In the genomic region with DNA sequence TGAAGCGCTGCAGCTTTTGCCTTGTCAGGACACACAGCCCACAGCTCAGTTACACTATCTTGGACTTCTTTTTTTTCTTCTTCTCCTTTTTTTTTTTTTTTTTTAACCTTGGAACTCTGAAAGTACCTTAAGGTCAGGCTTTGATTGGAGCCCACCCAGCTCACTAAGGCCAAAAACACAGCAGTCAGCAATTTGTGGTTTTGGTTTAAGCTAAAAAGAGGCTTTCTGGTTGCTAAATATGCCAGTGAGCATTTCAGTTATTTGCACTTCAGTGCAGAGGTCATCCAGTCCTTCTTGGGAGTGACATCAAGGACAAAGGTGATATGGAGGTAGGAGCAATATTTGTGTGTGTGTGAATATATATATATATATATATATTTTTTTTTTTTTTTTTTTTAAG, we compare ENCODE assay signal across 14 cellular contexts. TPM values are rescaled to one million over a fixed set of nuclear protein-coding genes. Genes with fewer than 3 reads are reported as not detected.
A peak's percentile ranks its signal among the peaks of the same experiment; 100 is the strongest.
DNase-seq lines count a peak whose midpoint lies in the region; ATAC-seq, FAIRE-seq and TF ChIP-seq lines count a peak whose summit lies in the region.
"Had no signal": no experiment of that assay in that cellular context is flagged by ENCODE, and none has a peak within 500 bp of the region (broad histone marks: within the 10 kb centered on the region; RNA-seq: fewer than 3 reads in every experiment).

No MANE protein-coding gene starts in this region.

- no peak for TF ChIP-seq POLR2A in GM12891 (IDR thresholded peaks at IDR 0.05; ENCODE audit: low read depth, low read length)
- TF ChIP-seq POLR2A in lower leg skin (IDR thresholded peaks at IDR 0.05) = no peak

- no peaks in the 10 kb centered on the region for H3K27me3 ChIP-seq in BLaER1 treated with 17β-estradiol and CSF1 and Interleukin-3, amounts not matched to agents 10 nM and 100 nM

- TF ChIP-seq CTCF in kidney (IDR thresholded peaks at IDR 0.05; ENCODE audit: borderline replicate concordance, extremely low read depth, insufficient read depth) (no peak), lower leg skin (IDR thresholded peaks at IDR 0.05) (no peak), coronary artery (IDR thresholded peaks at IDR 0.05) (no peak)

- H3K36me3 ChIP-seq in BLaER1 treated with 17β-estradiol and CSF1 and Interleukin-3, amounts not matched to agents 10 nM and 100 nM = peaks cover 0 to 1% (median under 1%) of the 10 kb centered on the region in 11 experiments; a peak in 4 of 22 replicates
- H3K36me3 ChIP-seq in kidney (ENCODE audit: control insufficient read depth in 1 of 2, insufficient read depth in 2 of 2, low read length in 2 of 2) = peaks cover 0 to under 1% of the 10 kb centered on the region in 2 donors

- no peak for ATAC-seq in naive B cell (ENCODE audit: low read depth in 2 of 2)
- ATAC-seq: GM23338 had no signal

- peaks cover 4% of the 10 kb centered on the region for H3K36me3 Mint-ChIP-seq in activated T-helper 1 cell treated with anti-CD3 and anti-CD28 coated beads, Interleukin-12 subunit alpha, Interleukin-12 subunit beta, Interleukin-2, Interleukin-4 antibody, amounts not matched to agents 30 ng/mL and 10 ng/mL and 1 ng/mL, durations not matched to agents 14 hours and 24 hours and 36 hours (ENCODE audit: low read depth)
- no peaks in the 10 kb centered on the region for H3K36me3 Mint-ChIP-seq in naive B cell

- H4K20me1 ChIP-seq in BLaER1 treated with 17β-estradiol and CSF1 and Interleukin-3, amounts not matched to agents 10 nM and 100 nM = no peaks in the 10 kb centered on the region

- WGBS in lower leg skin, 2 donors = 96 to 100% methylated on average over 1 of the region's 1 CpG

- intact Hi-C loops in activated T-helper 1 cell treated with anti-CD3 and anti-CD28 coated beads, Interleukin-12 subunit alpha, Interleukin-12 subunit beta, Interleukin-2, Interleukin-4 antibody, amounts not matched to agents 30 ng/mL and 10 ng/mL and 1 ng/mL, durations not matched to agents 14 hours and 24 hours and 36 hours (cut with micrococcal nuclease) = loop anchor here (5.0 to 10.0 kb wide), 3 partner anchors 35 to 422 kb away; partner anchors contain the start of gene WDR6
- intact Hi-C loops in kidney (cut with DNase I) (no loop called here), lower leg skin (cut with DNase I; ENCODE audit: low total_unique reads) (no loop called here)

- H3K4me3 Mint-ChIP-seq in activated T-helper 1 cell treated with anti-CD3 and anti-CD28 coated beads, Interleukin-12 subunit alpha, Interleukin-12 subunit beta, Interleukin-2, Interleukin-4 antibody, amounts not matched to agents 30 ng/mL and 10 ng/mL and 1 ng/mL, durations not matched to agents 14 hours and 24 hours and 36 hours = peak overlapping the region; percentile 43
- peak overlapping the region in 5 of 8 donors; percentile 21 to 94 (median 91) for H3K4me3 Mint-ChIP-seq in naive B cell

- H3K4me3 ChIP-seq in BLaER1 treated with 17β-estradiol and CSF1 and Interleukin-3, amounts not matched to agents 10 nM and 100 nM = no peak overlapping the region
- no peak overlapping the region for H3K4me3 ChIP-seq in kidney (ENCODE audit: low read length in 2 of 2)
- no peak overlapping the region for H3K4me3 ChIP-seq in lower leg skin (ENCODE audit: low read depth, poor library complexity, severe bottlenecking)
- H3K4me3 ChIP-seq in coronary artery = no peak overlapping the region

- H3K9me3 Mint-ChIP-seq in activated T-helper 1 cell treated with anti-CD3 and anti-CD28 coated beads, Interleukin-12 subunit alpha, Interleukin-12 subunit beta, Interleukin-2, Interleukin-4 antibody, amounts not matched to agents 30 ng/mL and 10 ng/mL and 1 ng/mL, durations not matched to agents 14 hours and 24 hours and 36 hours = no peaks in the 10 kb centered on the region
- peaks cover 0 to 2% (median 0%) of the 10 kb centered on the region in 7 donors for H3K9me3 Mint-ChIP-seq in naive B cell
- H3K9me3 Mint-ChIP-seq: GM23338, nephron progenitor cell had no signal

- peaks cover 29% of the 10 kb centered on the region for H3K4me1 Mint-ChIP-seq in activated T-helper 1 cell treated with anti-CD3 and anti-CD28 coated beads, Interleukin-12 subunit alpha, Interleukin-12 subunit beta, Interleukin-2, Interleukin-4 antibody, amounts not matched to agents 30 ng/mL and 10 ng/mL and 1 ng/mL, durations not matched to agents 14 hours and 24 hours and 36 hours (ENCODE audit: low read depth)
- peaks cover 28 to 40% (median 35%) of the 10 kb centered on the region in 3 donors for H3K4me1 Mint-ChIP-seq in naive B cell

- H3K27me3 Mint-ChIP-seq in activated T-helper 1 cell treated with anti-CD3 and anti-CD28 coated beads, Interleukin-12 subunit alpha, Interleukin-12 subunit beta, Interleukin-2, Interleukin-4 antibody, amounts not matched to agents 30 ng/mL and 10 ng/mL and 1 ng/mL, durations not matched to agents 14 hours and 24 hours and 36 hours (ENCODE audit: insufficient read depth) = no peaks in the 10 kb centered on the region
- no peaks in the 10 kb centered on the region for H3K27me3 Mint-ChIP-seq in naive B cell

- H3K27ac Mint-ChIP-seq in activated T-helper 1 cell treated with anti-CD3 and anti-CD28 coated beads, Interleukin-12 subunit alpha, Interleukin-12 subunit beta, Interleukin-2, Interleukin-4 antibody, amounts not matched to agents 30 ng/mL and 10 ng/mL and 1 ng/mL, durations not matched to agents 14 hours and 24 hours and 36 hours = peak overlapping the region; percentile 47
- peak overlapping the region in 4 of 6 donors; percentile 31 to 95 (median 80) for H3K27ac Mint-ChIP-seq in naive B cell
- H3K27ac Mint-ChIP-seq: GM23338, nephron progenitor cell had no signal

- FAIRE-seq in GM12891 (lab: Jason Lieb, UNC) (peak; percentile 47), kidney (lab: Jason Lieb, UNC) (no peak)
- FAIRE-seq: urothelium cell line had no signal

- no peaks in the 10 kb centered on the region for H3K9me3 ChIP-seq in BLaER1 treated with 17β-estradiol and CSF1 and Interleukin-3, amounts not matched to agents 10 nM and 100 nM (replicated peaks in 1 of 11)
- no peaks in the 10 kb centered on the region for H3K9me3 ChIP-seq in kidney (ENCODE audit: control insufficient read depth in 1 of 2, low read length in 2 of 2)

- DNase-seq in GM12891 (ENCODE audit: insufficient read length, low spot score) (no peak), naive B cell (no peak), kidney (no peak), lower leg skin (ENCODE audit: low spot score in 2 of 2) (no peak), coronary artery (ENCODE audit: low spot score) (no peak), epidermal melanocyte (ENCODE audit: insufficient read length, low spot score) (no peak)
- no peak for DNase-seq in activated T-helper 1 cell treated with anti-CD3 and anti-CD28 coated beads, Interleukin-12 subunit alpha, Interleukin-12 subunit beta, Interleukin-2, Interleukin-4 antibody, amounts not matched to agents 30 ng/mL and 10 ng/mL and 1 ng/mL, durations not matched to agents 14 hours and 24 hours and 36 hours (ENCODE audit: low spot score)
- DNase-seq: cortex of kidney, DMS79, NCI-H2081 treated with DMSO at 0.1 percent for 48 hours, nephron progenitor cell had no signal

- H3K4me1 ChIP-seq in BLaER1 treated with 17β-estradiol and CSF1 and Interleukin-3, amounts not matched to agents 10 nM and 100 nM = peaks cover 26 to 41% (median 36%) of the 10 kb centered on the region in 10 experiments
- peaks cover 6 to 8% of the 10 kb centered on the region in 2 donors for H3K4me1 ChIP-seq in kidney (ENCODE audit: control insufficient read depth in 1 of 2, insufficient read depth in 1 of 2, low read depth in 1 of 2, low read length in 2 of 2)

- peak overlapping the region in 2 of 11 experiments; percentile 24 to 78; a peak in 2 of 22 replicates for H3K9ac ChIP-seq in BLaER1 treated with 17β-estradiol and CSF1 and Interleukin-3, amounts not matched to agents 10 nM and 100 nM
- H3K9ac ChIP-seq in kidney (ENCODE audit: low read length in 2 of 2) = no peak overlapping the region

- peak overlapping the region; percentile 13 to 99 (median 93); a peak in 21 of 22 replicates for H3K4me2 ChIP-seq in BLaER1 treated with 17β-estradiol and CSF1 and Interleukin-3, amounts not matched to agents 10 nM and 100 nM

- peak overlapping the region in 2 of 11 experiments; percentile 79 to 80; a peak in 1 of 22 replicates for H3K27ac ChIP-seq in BLaER1 treated with 17β-estradiol and CSF1 and Interleukin-3, amounts not matched to agents 10 nM and 100 nM
- H3K27ac ChIP-seq in kidney (ENCODE audit: low read depth in 2 of 2, low read length in 2 of 2) = no peak overlapping the region
- H3K27ac ChIP-seq in coronary artery = no peak overlapping the region

TF ChIP-seq in GM12891, 5 proteins besides CTCF, POLR2A, EP300 and RAD21:
- TF ChIP-seq TAF1 (IDR thresholded peaks at IDR 0.05; ENCODE audit: low read depth, low read length) (no peak), SPI1 (IDR thresholded peaks at IDR 0.05; ENCODE audit: low read depth, low read length) (no peak), PAX5 (IDR thresholded peaks at IDR 0.05; ENCODE audit: insufficient read depth, low read length, severe bottlenecking) (no peak), POLR2AphosphoS5 (IDR thresholded peaks at IDR 0.05; ENCODE audit: low read depth, low read length) (no peak)

RNA-seq across cellular contexts. Expression of gene SLC25A20, which starts 1.7 kb away (rescaled TPM):
- polyA plus RNA-seq in GM12891 (2012; ENCODE audit: low read depth, missing spikeins) = 14.2 TPM
- total RNA-seq in activated T-helper 1 cell treated with anti-CD3 and anti-CD28 coated beads, Interleukin-12 subunit alpha, Interleukin-12 subunit beta, Interleukin-2, Interleukin-4 antibody, amounts not matched to agents 30 ng/mL and 10 ng/mL and 1 ng/mL, durations not matched to agents 14 hours and 24 hours and 36 hours = 15.9 and 17.4 TPM in 2 replicates
- polyA plus RNA-seq in naive B cell (ENCODE audit: low read depth in 6 of 6) (10 to 100 TPM in 4 of 6 donors, 1 to 10 TPM in 2; 7.0 to 37.1 (median 11.6) TPM), kidney (ENCODE audit: insufficient read depth, low read depth, low replicate concordance) (59.2 TPM)
- total RNA-seq in kidney (9.9 TPM), lower leg skin (10 to 100 TPM; 11.4 to 46.3 (median 20.4) TPM)

RNA-seq across cellular contexts. Expression of gene ARIH2, which starts 21.7 kb away (rescaled TPM):
- polyA plus RNA-seq in GM12891 (2012; ENCODE audit: low read depth, missing spikeins) = 31.0 TPM
- total RNA-seq in activated T-helper 1 cell treated with anti-CD3 and anti-CD28 coated beads, Interleukin-12 subunit alpha, Interleukin-12 subunit beta, Interleukin-2, Interleukin-4 antibody, amounts not matched to agents 30 ng/mL and 10 ng/mL and 1 ng/mL, durations not matched to agents 14 hours and 24 hours and 36 hours = 179 and 180 TPM in 2 replicates
- 100 to 1,000 TPM; 109 to 192 (median 122) TPM for polyA plus RNA-seq in naive B cell (ENCODE audit: low read depth in 6 of 6)
- 75.7 TPM for total RNA-seq in kidney
- polyA plus RNA-seq in kidney (ENCODE audit: insufficient read depth, low read depth, low replicate concordance) = 30.4 TPM
- total RNA-seq in lower leg skin = 10 to 100 TPM; 41.5 to 75.7 (median 69.1) TPM

RNA-seq across cellular contexts. Expression of gene PRKAR2A, which starts 49.3 kb away (rescaled TPM):
- 6.9 TPM for polyA plus RNA-seq in GM12891 (2012; ENCODE audit: low read depth, missing spikeins)
- 34.7 and 38.8 TPM in 2 replicates for total RNA-seq in activated T-helper 1 cell treated with anti-CD3 and anti-CD28 coated beads, Interleukin-12 subunit alpha, Interleukin-12 subunit beta, Interleukin-2, Interleukin-4 antibody, amounts not matched to agents 30 ng/mL and 10 ng/mL and 1 ng/mL, durations not matched to agents 14 hours and 24 hours and 36 hours
- 10 to 100 TPM in 1 of 6 donors, 1 to 10 TPM in 5; 6.8 to 11.3 (median 9.2) TPM for polyA plus RNA-seq in naive B cell (ENCODE audit: low read depth in 6 of 6)
- 49.9 TPM for total RNA-seq in kidney
- polyA plus RNA-seq in kidney (ENCODE audit: insufficient read depth, low read depth, low replicate concordance) = 10.4 TPM
- 10 to 100 TPM; 25.4 to 53.2 (median 29.3) TPM for total RNA-seq in lower leg skin
